Comparison of ENCODE assay signal across 8 cellular contexts in the genomic region with DNA sequence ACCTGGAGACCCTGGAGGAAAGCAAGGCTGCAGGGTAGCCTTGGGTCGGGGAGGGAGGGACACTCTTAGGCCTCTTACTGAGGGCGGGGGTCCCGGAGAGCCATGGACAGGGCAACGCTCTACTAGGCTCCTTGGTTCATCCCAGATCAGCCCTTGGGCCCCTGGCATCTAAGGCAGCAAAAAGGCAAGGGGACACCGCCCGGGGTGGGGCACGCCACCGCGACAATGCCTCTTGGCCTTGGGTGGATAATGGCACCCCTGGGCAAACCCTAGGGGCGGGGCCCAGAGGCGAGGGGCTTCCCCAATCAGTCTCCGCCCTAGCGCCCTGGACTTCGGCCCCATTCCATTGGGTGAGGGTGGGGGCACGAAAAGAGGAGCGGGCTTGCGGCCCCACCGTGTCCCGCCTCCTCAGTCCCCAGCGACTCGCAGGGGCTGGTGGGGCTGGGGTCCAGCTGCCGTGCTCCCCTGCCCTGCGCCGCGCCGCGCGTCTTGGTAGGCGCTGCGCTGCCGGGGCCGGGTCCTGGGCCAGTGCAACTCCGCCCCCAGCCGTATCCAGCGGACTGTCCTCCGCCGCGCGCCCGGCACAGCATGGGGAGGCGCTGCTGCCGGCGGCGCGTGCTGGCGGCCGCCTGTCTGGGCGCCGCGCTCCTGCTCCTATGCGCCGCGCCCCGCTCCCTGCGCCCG. TPM values are rescaled to one million over a fixed set of nuclear protein-coding genes. Genes with fewer than 3 reads are reported as not detected.
A peak's percentile ranks its signal among the peaks of the same experiment; 100 is the strongest.
DNase-seq lines count a peak whose midpoint lies in the region; ATAC-seq and TF ChIP-seq lines count a peak whose summit lies in the region.
"Had no signal": no experiment of that assay in that cellular context is flagged by ENCODE, and none has a peak within 500 bp of the region (broad histone marks: within the 10 kb centered on the region; RNA-seq: fewer than 3 reads in every experiment).

A gene with protein sequence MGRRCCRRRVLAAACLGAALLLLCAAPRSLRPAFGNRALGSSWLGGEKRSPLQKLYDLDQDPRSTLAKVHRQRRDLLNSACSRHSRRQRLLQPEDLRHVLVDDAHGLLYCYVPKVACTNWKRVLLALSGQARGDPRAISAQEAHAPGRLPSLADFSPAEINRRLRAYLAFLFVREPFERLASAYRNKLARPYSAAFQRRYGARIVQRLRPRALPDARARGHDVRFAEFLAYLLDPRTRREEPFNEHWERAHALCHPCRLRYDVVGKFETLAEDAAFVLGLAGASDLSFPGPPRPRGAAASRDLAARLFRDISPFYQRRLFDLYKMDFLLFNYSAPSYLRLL (plus strand): TSS at position 411 of the 684 bp plus-strand sequence. CDS start 178 bp downstream, at position 589.

- H3K9me2 ChIP-seq in GM23338 (ENCODE audit: insufficient read depth): no peaks in the 10 kb centered on the region

- H3K27ac Mint-ChIP-seq in GM23338: no peak within 1 kb of the TSS

- H3K9me3 ChIP-seq in duodenal mucosa (ENCODE audit: control insufficient read depth in 1 of 2, low read length in 2 of 2): no peaks in the 10 kb centered on the region
- H3K9me3 ChIP-seq in upper lobe of left lung: no peaks in the 10 kb centered on the region

- no peaks in the 10 kb centered on the region for H3F3A ChIP-seq in GM23338 (replicated peaks; ENCODE audit: low read depth)

- no peaks in the 10 kb centered on the region for H3K36me3 Mint-ChIP-seq in GM23338 (ENCODE audit: low read depth)

- no peak within 1 kb of the TSS for H3K27ac ChIP-seq in GM23338 (ENCODE audit: low read depth)
- no peak within 1 kb of the TSS for H3K27ac ChIP-seq in duodenal mucosa (ENCODE audit: low read depth, low read length)
- H3K27ac ChIP-seq in upper lobe of left lung: peak within 1 kb of the TSS in 3 of 4 donors; percentile 43 to 69 (median 52)

- peak within 1 kb of the TSS in 1 of 2 donors; percentile 41 for H3K9ac ChIP-seq in duodenal mucosa (ENCODE audit: low read depth in 1 of 2, low read length in 2 of 2)

- TF ChIP-seq CTCF in GM23338 (conservative IDR thresholded peaks at IDR 0.05; ENCODE audit: low read depth in 2 of 2) (no peak), upper lobe of left lung (IDR thresholded peaks at IDR 0.05) (peak in 1 of 6 experiments; percentile 15)

- H4K20me1 ChIP-seq in GM23338 (replicated peaks; ENCODE audit: insufficient read depth): no peaks in the 10 kb centered on the region

- DNase-seq in GM23338 (ENCODE audit: low spot score) (peak; percentile 86), NCI-H226 (peak; percentile 50), mesenteric fat pad (ENCODE audit: low spot score) (peak; percentile 89), upper lobe of left lung (peak; percentile 50 to 92), A172 (ENCODE audit: low spot score) (no peak), NCI-H187 (lab: John Stamatoyannopoulos, UW) (no peak)

- ATAC-seq in GM23338 (peak; percentile 84), upper lobe of left lung (ENCODE audit: low FRiP score in 2 of 2) (peak in 1 of 2 donors; percentile 85)

- peaks cover 11% of the 10 kb centered on the region for H3K27me3 Mint-ChIP-seq in GM23338 (ENCODE audit: insufficient read depth, low read depth, poor library complexity)

- peak within 1 kb of the TSS; percentile 99 for H2AFZ ChIP-seq in GM23338

- H3K9me3 Mint-ChIP-seq in GM23338: no peaks in the 10 kb centered on the region

- H3K4me1 Mint-ChIP-seq in GM23338: peaks cover 9% of the 10 kb centered on the region

- TF ChIP-seq EP300 in upper lobe of left lung (IDR thresholded peaks at IDR 0.05): no peak

- H3K27me3 ChIP-seq in GM23338 (ENCODE audit: insufficient read depth) (peaks cover 16% of the 10 kb centered on the region), duodenal mucosa (ENCODE audit: control insufficient read depth in 1 of 2, insufficient read depth in 2 of 2, low read length in 2 of 2) (peaks cover 3 to 8% of the 10 kb centered on the region in 2 donors), upper lobe of left lung (peaks cover 0 to 11% (median 3%) of the 10 kb centered on the region in 4 donors)

- H3K4me3 ChIP-seq in GM23338 (peak within 1 kb of the TSS; percentile 73), duodenal mucosa (ENCODE audit: low read depth in 1 of 2, low read length in 2 of 2) (peak within 1 kb of the TSS; percentile 61 to 68), upper lobe of left lung (peak within 1 kb of the TSS in 3 of 4 donors; percentile 45 to 54 (median 50))

- H3K36me3 ChIP-seq in GM23338 (ENCODE audit: insufficient read depth) (no peaks in the 10 kb centered on the region), duodenal mucosa (ENCODE audit: control insufficient read depth in 1 of 2, insufficient read depth in 2 of 2, low read length in 2 of 2) (no peaks in the 10 kb centered on the region), upper lobe of left lung (no peaks in the 10 kb centered on the region)

- 11 to 18% methylated on average over 10 to 24 of the region's 56 CpGs for WGBS in upper lobe of left lung, 2 donors

- peak within 1 kb of the TSS; percentile 76 for H3K4me3 Mint-ChIP-seq in GM23338

- peak in 1 of 4 donors; percentile 49 for TF ChIP-seq POLR2A in upper lobe of left lung (IDR thresholded peaks at IDR 0.05)

- H3K79me2 ChIP-seq in GM23338 (replicated peaks; ENCODE audit: insufficient read depth): no peaks in the 10 kb centered on the region

- peak within 1 kb of the TSS; percentile 91 for H3K4me2 ChIP-seq in GM23338

- H3K4me1 ChIP-seq in GM23338 (ENCODE audit: insufficient read depth): 0 out of 2 replicates have a peak, but pooled peaks cover 4% of the 10 kb centered on the region
- H3K4me1 ChIP-seq in duodenal mucosa (ENCODE audit: control insufficient read depth in 1 of 2, insufficient read depth in 2 of 2, low read length in 2 of 2): peaks cover 14 to 16% of the 10 kb centered on the region in 2 donors
- H3K4me1 ChIP-seq in upper lobe of left lung: peaks cover 9 to 26% (median 17%) of the 10 kb centered on the region in 4 donors

TF ChIP-seq in GM23338, 12 proteins besides CTCF, POLR2A, EP300 and RAD21:
- TF ChIP-seq STAT1 (IDR thresholded peaks at IDR 0.05; ENCODE audit: unreplicated experiment): no peak
- TF ChIP-seq POLR2AphosphoS5 (IDR thresholded peaks at IDR 0.05; ENCODE audit: low read depth): peak; percentile 56; the same call in 1 of the 2 replicates

RNA-seq across cellular contexts. Expression of the gene that starts here (rescaled TPM):
- total RNA-seq in GM23338 (2014; rRNA removed; shearing (Covaris generic)): 8.4 TPM in 2 replicates
- 3.7 and 4.0 TPM in 2 replicates for polyA plus RNA-seq in GM23338 (2016; fragmentation: Nextera tagmentation; extraction: Ambion mirVana)
- total RNA-seq in mesenteric fat pad (2.3 TPM), upper lobe of left lung (1 to 10 TPM in 3 of 6 donors, under 1 TPM in 1, not detected in 2; 0.57 to 3.1 (median 2.0) TPM)
- 0.26 TPM in 1 of 2 replicates, not detected in the other for total RNA-seq in A172 (2014; rRNA removed; shearing (Covaris generic))
- total RNA-seq: T-helper 1 cell treated with Interleukin-12 subunit alpha and Interleukin-12 subunit beta and Interleukin-4 antibody, amounts not matched to agents 30 ng/mL and 1 ng/mL, for 36 hours had no signal

Comparison
In these comparisons a context has a peak if more than half of its experiments do, and no peak if none do; other contexts are left out.
1. DNase-seq: peak in GM23338 (single experiment), NCI-H226 (single experiment), mesenteric fat pad (single experiment) and upper lobe of left lung (2 of 2); none in A172 (single experiment) and NCI-H187 (0 of 2).
2. H3K27ac ChIP-seq: peak in upper lobe of left lung (3 of 4); none in GM23338 (single experiment) and duodenal mucosa (single experiment).
3. Peak in every context shown above with its lines, with median percentiles within 50 percentile points of each other: H3K4me3 ChIP-seq.